ENCODE assay signal across 18 cellular contexts in the genomic region with DNA sequence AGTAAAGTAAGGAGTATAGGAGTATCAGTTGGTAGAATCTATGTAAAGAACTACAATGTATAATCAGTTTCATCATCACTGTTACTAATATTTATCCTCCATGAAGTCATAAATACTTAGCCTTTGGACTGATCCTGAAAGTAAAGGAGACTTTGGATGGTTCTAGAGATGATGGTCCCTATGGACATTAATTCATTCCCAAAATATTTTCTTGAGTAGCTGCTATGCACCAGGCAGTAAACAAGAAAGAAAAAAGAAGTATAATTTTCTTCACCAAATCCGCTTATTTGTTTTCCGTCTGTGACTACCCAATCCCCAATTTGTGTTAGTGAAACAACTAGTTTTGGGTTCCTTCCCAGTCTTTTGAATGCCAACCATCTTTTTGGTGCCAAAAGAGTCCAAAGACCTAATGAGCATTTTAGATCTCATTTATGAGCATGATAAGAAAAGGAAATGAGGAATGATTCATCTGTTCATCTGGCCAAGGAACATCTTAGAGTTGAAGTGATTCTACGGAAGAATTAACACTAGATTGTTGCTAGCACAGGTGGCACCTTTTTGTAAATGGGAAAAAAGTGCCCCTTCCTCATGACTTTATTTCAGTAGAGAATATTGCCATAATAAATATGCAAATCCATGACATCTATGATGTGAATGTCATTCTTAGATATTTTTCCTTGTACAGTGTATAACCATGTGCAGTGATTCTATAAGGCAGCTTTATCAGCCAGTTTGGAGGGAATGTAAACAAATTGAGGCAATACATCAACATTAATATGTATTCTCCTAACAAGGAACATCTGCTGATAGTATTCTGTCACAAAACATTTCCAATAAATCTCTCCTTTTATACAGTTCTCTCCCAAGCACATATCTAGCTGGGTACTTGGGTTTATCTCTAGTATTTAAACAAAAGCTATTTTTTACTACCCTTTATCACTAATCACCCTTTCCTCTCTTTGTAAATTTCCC.
DNase-seq lines count a peak whose midpoint lies in the region; ATAC-seq, FAIRE-seq and TF ChIP-seq lines count a peak whose summit lies in the region.
"Had no signal": no experiment of that assay in that cellular context is flagged by ENCODE, and none has a peak within 500 bp of the region (broad histone marks: within the 10 kb centered on the region; RNA-seq: fewer than 3 reads in every experiment).

No MANE protein-coding gene starts in this region.

- intact Hi-C loops in sciatic nerve (cut with DNase I) = no loop called here

- in situ Hi-C loops in GM13977 (cut with MboI; ENCODE audit: low pct_unique_long_range_greater_than_20kb, low sequenced_read_pairs, unreplicated experiment) (no loop called here), ACHN (cut with HindIII; ENCODE audit: low pct_ligation_motif_present, low pct_unique_long_range_greater_than_20kb, low sequenced_read_pairs) (no loop called here)

- no peak for TF ChIP-seq POLR2A in H54 (IDR thresholded peaks at IDR 0.05; ENCODE audit: low read depth, low read length)

- peak; percentile 55 for ATAC-seq in sciatic nerve
- ATAC-seq: HepG2 had no signal

- no peak for TF ChIP-seq CTCF in fibroblast of mammary gland (conservative IDR thresholded peaks at IDR 0.05; ENCODE audit: control insufficient read depth, insufficient read depth, low read depth, low read length)
- no peak for TF ChIP-seq CTCF in GM13977 (IDR thresholded peaks at IDR 0.05; ENCODE audit: extremely low read depth, insufficient read depth, missing control alignments)

- FAIRE-seq in H54 (lab: Jason Lieb, UNC) = peak; percentile 62
- FAIRE-seq: D721Med, HepG2 had no signal

- DNase-seq in H54 (ENCODE audit: insufficient read length, low spot score) (no peak), NCI-H446 treated with DMSO at 0.1 percent for 48 hours (lab: John Stamatoyannopoulos, UW) (peak; percentile 82), fibroblast of mammary gland (ENCODE audit: low read depth) (peak; percentile 16), sciatic nerve (ENCODE audit: low spot score) (no peak), GM13977 (ENCODE audit: low spot score) (no peak), CD1c-positive myeloid dendritic cell (ENCODE audit: extremely low spot score) (no peak), ACHN (no peak)
- DNase-seq: C1 segment of cervical spinal cord; KG1; NCI-H1417 treated with DMSO at 0.1 percent for 48 hours; NCI-H2029; NCI-H748 treated with DMSO at 0.1 percent for 48 hours; NK-92 treated with Interleukin-12 subunit alpha and Interleukin-12 subunit beta, amount 100 ng/mL, for 24 hours; Peyer's patch had no signal

- H3K4me3 ChIP-seq in fibroblast of mammary gland (ENCODE audit: control insufficient read depth, low read depth, low read length) = no peak overlapping the region
- H3K4me3 ChIP-seq: HAP-1, Peyer's patch, SJSA1 had no signal

Comparison
In these comparisons a context has a peak if more than half of its experiments do, and no peak if none do; other contexts are left out.
1. DNase-seq: peak in NCI-H446 treated with DMSO at 0.1 percent for 48 hours (single experiment) and fibroblast of mammary gland (single experiment); none in H54 (single experiment), sciatic nerve (single experiment), GM13977 (single experiment), CD1c-positive myeloid dendritic cell (single experiment) and ACHN (single experiment).